ENCODE assay signal across 23 cellular contexts in the genomic region with DNA sequence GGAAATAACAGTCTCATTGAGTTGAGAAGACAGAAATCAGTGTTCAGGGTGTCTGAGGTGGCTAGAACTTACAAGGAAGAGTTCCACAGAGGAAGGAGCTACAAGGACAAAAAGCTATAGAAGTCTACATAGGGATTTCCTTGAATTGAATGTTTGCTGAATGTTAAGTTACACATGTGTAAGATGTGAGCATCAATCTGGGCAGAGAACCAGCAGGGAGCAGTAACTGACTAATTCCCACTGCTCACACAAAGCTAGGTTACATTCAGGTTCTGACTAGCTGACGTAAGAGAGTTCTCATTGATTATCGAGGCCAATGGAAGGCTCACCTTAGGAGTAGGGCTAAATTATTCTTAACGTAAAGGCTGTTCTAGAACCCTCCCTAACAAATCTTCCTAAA.
"Had no signal": no experiment of that assay in that cellular context is flagged by ENCODE, and none has a peak within 500 bp of the region (broad histone marks: within the 10 kb centered on the region; RNA-seq: fewer than 3 reads in every experiment).

No MANE protein-coding gene starts in this region.

- DNase-seq: activated CD4-positive, alpha-beta T cell treated with anti-CD3 and anti-CD28 coated beads, Interleukin-2, amount 50 U/mL, for 48 hours; activated CD8-positive, alpha-beta memory T cell treated with anti-CD3 and anti-CD28 coated beads, Interleukin-2, amount 50 U/mL, for 48 hours; activated naive CD4-positive, alpha-beta T cell; activated T-cell treated with anti-CD3 and anti-CD28 coated beads, Interleukin-2, amount 50 U/mL, for 4 hours; adrenal gland; cerebellar nuclear complex; cortex of kidney; kidney glomerular epithelial cell; left ventricle myocardium inferior; naive thymus-derived CD4-positive, alpha-beta T cell; retina; stimulated activated CD4-positive, alpha-beta T cell treated with anti-CD3 and anti-CD28 coated beads, Interleukin-4, amount 100 ng/mL, for 24 hours; stimulated activated naive CD4-positive, alpha-beta T cell treated with Interleukin-2 at 50 U/mL for 16 hours; T-helper 1 cell; upper lobe of left lung had no signal

- H3K4me1 Mint-ChIP-seq: neural progenitor cell, WTC11 had no signal

- H3K4me3 ChIP-seq: adrenal gland, left ventricle myocardium inferior, neural progenitor cell, upper lobe of left lung had no signal

- H3K4me1 ChIP-seq: adrenal gland, left ventricle myocardium inferior, neural progenitor cell, upper lobe of left lung had no signal

- FAIRE-seq: astrocyte, bronchial epithelial cell, TTC549 had no signal

- H3K4me3 Mint-ChIP-seq: activated naive CD8-positive, alpha-beta T cell; activated T-cell treated with anti-CD3 and anti-CD28 coated beads, Interleukin-2, amount 50 U/mL, for 4 hours; naive thymus-derived CD4-positive, alpha-beta T cell; neural progenitor cell; WTC11 had no signal

- ATAC-seq: activated T-cell treated with anti-CD3 and anti-CD28 coated beads, Interleukin-2, amount 50 U/mL, for 4 hours; naive thymus-derived CD4-positive, alpha-beta T cell; WTC11 had no signal

- H3K27ac Mint-ChIP-seq: activated naive CD8-positive, alpha-beta T cell; activated T-helper 2 cell treated with anti-CD3 and anti-CD28 coated beads, Interferon-gamma antibody, Interleukin-2, Interleukin-4, amounts not matched to agents 10 μg/mL and 5 μg/mL and 100 μg/mL, durations not matched to agents 14 hours and 24 hours and 36 hours; naive thymus-derived CD4-positive, alpha-beta T cell; neural progenitor cell; progenitor cell of endocrine pancreas; WTC11 had no signal

- H3K27me3 ChIP-seq: adrenal gland, neural progenitor cell, upper lobe of left lung had no signal

- H3K27me3 Mint-ChIP-seq: activated naive CD8-positive, alpha-beta T cell; naive thymus-derived CD4-positive, alpha-beta T cell; progenitor cell of endocrine pancreas had no signal

- H3K9me3 ChIP-seq: adrenal gland, left ventricle myocardium inferior, upper lobe of left lung had no signal
